Comparison of ENCODE assay signal across 1 cellular context in the genomic region with DNA sequence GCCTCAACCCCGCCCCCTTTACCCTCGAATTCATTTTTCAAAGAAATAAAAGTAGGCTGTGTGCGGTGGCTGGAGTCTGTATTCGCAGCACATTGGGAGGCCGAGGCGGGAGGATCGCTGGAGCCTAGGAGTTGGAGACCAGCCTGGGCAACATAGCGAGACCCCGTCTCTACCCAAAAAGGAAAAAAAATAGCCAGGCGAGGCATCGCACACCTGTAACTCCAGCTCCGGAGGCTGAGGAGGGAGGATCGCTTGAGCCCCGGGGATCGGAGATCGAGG.
A peak's percentile ranks its signal among the peaks of the same experiment; 100 is the strongest.
TF ChIP-seq lines count a peak whose summit lies in the region.

No MANE protein-coding gene starts in this region.

TF ChIP-seq in HepG2, 621 proteins besides CTCF, POLR2A, EP300 and RAD21:
- TF ChIP-seq FOXO1 (CRISPR knock-in tag; IDR thresholded peaks at IDR 0.05) (no peak), SRSF9 (IDR thresholded peaks at IDR 0.05; ENCODE audit: borderline replicate concordance, insufficient read depth, low read depth, low read length, poor library complexity, severe bottlenecking) (no peak), ZFP62 (CRISPR knock-in tag; IDR thresholded peaks at IDR 0.05) (no peak), ZNF496 (CRISPR knock-in tag; IDR thresholded peaks at IDR 0.05; ENCODE audit: insufficient replicate concordance) (no peak), ONECUT2 (CRISPR knock-in tag; IDR thresholded peaks at IDR 0.05) (no peak), ZNF121 (CRISPR knock-in tag; IDR thresholded peaks at IDR 0.05) (peak; percentile 89), TCF7L2 (IDR thresholded peaks at IDR 0.05; ENCODE audit: low read depth, low read length) (no peak), MEF2D (CRISPR knock-in tag; IDR thresholded peaks at IDR 0.05) (no peak), ZNF10 (CRISPR knock-in tag; IDR thresholded peaks at IDR 0.05; ENCODE audit: borderline replicate concordance, low read depth) (no peak), DR1 (CRISPR knock-in tag; IDR thresholded peaks at IDR 0.05) (no peak), RNF219 (CRISPR knock-in tag; IDR thresholded peaks at IDR 0.05) (no peak), ADNP (CRISPR knock-in tag; IDR thresholded peaks at IDR 0.05) (0 out of 2 replicates have a peak, but pooled peaks have one; percentile 50), BRD4 (CRISPR knock-in tag; IDR thresholded peaks at IDR 0.05) (0 out of 2 replicates have a peak, but pooled peaks have one; percentile 34), IRX3 (CRISPR knock-in tag; IDR thresholded peaks at IDR 0.05; ENCODE audit: borderline replicate concordance, low read depth) (no peak), ZNF24 (IDR thresholded peaks at IDR 0.05) (no peak), SP5 (CRISPR knock-in tag; IDR thresholded peaks at IDR 0.05; ENCODE audit: borderline replicate concordance, low read depth) (no peak), ZNF335 (CRISPR knock-in tag; IDR thresholded peaks at IDR 0.05) (no peak), HDAC6 (IDR thresholded peaks at IDR 0.05; ENCODE audit: low read depth, low read length) (no peak), HOXA5 (CRISPR knock-in tag; IDR thresholded peaks at IDR 0.05) (no peak), ZNF557 (CRISPR knock-in tag; IDR thresholded peaks at IDR 0.05) (no peak), ZMYM3 (CRISPR knock-in tag; IDR thresholded peaks at IDR 0.05) (peak; percentile 64; the same call in 1 of the 2 replicates), PRPF4 (IDR thresholded peaks at IDR 0.05; ENCODE audit: low read depth, low read length, poor library complexity, severe bottlenecking) (peak; percentile 32), RBFOX2 (IDR thresholded peaks at IDR 0.05; ENCODE audit: low read depth, low read length) (no peak), ZNF768 (CRISPR knock-in tag; IDR thresholded peaks at IDR 0.05) (peak; percentile 9; the same call in 1 of the 2 replicates), FOXJ3 (CRISPR knock-in tag; IDR thresholded peaks at IDR 0.05; ENCODE audit: borderline replicate concordance) (no peak)
- TF ChIP-seq, protein P1, sequence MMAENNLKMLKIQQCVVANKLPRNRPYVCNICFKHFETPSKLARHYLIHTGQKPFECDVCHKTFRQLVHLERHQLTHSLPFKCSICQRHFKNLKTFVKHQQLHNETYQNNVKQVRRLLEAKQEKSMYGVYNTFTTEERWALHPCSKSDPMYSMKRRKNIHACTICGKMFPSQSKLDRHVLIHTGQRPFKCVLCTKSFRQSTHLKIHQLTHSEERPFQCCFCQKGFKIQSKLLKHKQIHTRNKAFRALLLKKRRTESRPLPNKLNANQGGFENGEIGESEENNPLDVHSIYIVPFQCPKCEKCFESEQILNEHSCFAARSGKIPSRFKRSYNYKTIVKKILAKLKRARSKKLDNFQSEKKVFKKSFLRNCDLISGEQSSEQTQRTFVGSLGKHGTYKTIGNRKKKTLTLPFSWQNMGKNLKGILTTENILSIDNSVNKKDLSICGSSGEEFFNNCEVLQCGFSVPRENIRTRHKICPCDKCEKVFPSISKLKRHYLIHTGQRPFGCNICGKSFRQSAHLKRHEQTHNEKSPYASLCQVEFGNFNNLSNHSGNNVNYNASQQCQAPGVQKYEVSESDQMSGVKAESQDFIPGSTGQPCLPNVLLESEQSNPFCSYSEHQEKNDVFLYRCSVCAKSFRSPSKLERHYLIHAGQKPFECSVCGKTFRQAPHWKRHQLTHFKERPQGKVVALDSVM (CRISPR knock-in tag; IDR thresholded peaks at IDR 0.05) = peak; percentile 75
- TF ChIP-seq, protein P2, sequence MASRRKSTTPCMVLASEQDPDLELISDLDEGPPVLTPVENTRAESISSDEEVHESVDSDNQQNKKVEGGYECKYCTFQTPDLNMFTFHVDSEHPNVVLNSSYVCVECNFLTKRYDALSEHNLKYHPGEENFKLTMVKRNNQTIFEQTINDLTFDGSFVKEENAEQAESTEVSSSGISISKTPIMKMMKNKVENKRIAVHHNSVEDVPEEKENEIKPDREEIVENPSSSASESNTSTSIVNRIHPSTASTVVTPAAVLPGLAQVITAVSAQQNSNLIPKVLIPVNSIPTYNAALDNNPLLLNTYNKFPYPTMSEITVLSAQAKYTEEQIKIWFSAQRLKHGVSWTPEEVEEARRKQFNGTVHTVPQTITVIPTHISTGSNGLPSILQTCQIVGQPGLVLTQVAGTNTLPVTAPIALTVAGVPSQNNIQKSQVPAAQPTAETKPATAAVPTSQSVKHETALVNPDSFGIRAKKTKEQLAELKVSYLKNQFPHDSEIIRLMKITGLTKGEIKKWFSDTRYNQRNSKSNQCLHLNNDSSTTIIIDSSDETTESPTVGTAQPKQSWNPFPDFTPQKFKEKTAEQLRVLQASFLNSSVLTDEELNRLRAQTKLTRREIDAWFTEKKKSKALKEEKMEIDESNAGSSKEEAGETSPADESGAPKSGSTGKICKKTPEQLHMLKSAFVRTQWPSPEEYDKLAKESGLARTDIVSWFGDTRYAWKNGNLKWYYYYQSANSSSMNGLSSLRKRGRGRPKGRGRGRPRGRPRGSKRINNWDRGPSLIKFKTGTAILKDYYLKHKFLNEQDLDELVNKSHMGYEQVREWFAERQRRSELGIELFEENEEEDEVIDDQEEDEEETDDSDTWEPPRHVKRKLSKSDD (CRISPR knock-in tag; IDR thresholded peaks at IDR 0.05; ENCODE audit: low read depth) = 0 out of 2 replicates have a peak, but pooled peaks have one; percentile 8
